In genomic region chr10:14889318-14889717, GRCh38 we compare ENCODE assay signal across 11 cellular contexts. TPM values are rescaled to one million over a fixed set of nuclear protein-coding genes. Genes with fewer than 3 reads are reported as not detected.
DNase-seq lines count a peak whose midpoint lies in the region; ATAC-seq and TF ChIP-seq lines count a peak whose summit lies in the region.
"Had no signal": no experiment of that assay in that cellular context is flagged by ENCODE, and none has a peak within 500 bp of the region (broad histone marks: within the 10 kb centered on the region; RNA-seq: fewer than 3 reads in every experiment).

No MANE protein-coding gene starts in this region.

- intact Hi-C loops in left lung (cut with DNase I): no loop called here

- no peaks in the 10 kb centered on the region for H3K27me3 ChIP-seq in AG04450 (ENCODE audit: control insufficient read depth, insufficient read depth, low read length)
- no peaks in the 10 kb centered on the region for H3K27me3 ChIP-seq in left lung

- peaks cover 12% of the 10 kb centered on the region for H3K4me1 Mint-ChIP-seq in T-helper 17 cell

- H3K36me3 ChIP-seq in left lung: no peaks in the 10 kb centered on the region

- H3K27me3 Mint-ChIP-seq in T-helper 17 cell: no peaks in the 10 kb centered on the region

- DNase-seq in AG04450 (ENCODE audit: low read depth, low spot score) (no peak), GM20000 (ENCODE audit: low spot score) (peak; percentile 12), T-helper 17 cell (no peak), fibroblast of the aortic adventitia (ENCODE audit: low read depth) (peak; percentile 21), DMS 273 treated with DMSO at 0.1 percent for 48 hours (lab: John Stamatoyannopoulos, UW) (no peak), DMS79 (lab: John Stamatoyannopoulos, UW) (no peak), left lung (no peak)
- DNase-seq in activated CD8-positive, alpha-beta memory T cell treated with anti-CD3 and anti-CD28 coated beads, Interleukin-2, amount 50 U/mL, for 48 hours: no peak
- DNase-seq: activated CD4-positive, alpha-beta T cell treated with anti-CD3 and anti-CD28 coated beads for 1 hour; NCI-H2107 had no signal

- no peaks in the 10 kb centered on the region for H3K9me3 ChIP-seq in AG04450 (ENCODE audit: control insufficient read depth, insufficient read depth, low read length)
- H3K9me3 ChIP-seq in T-helper 17 cell (ENCODE audit: control insufficient read depth, low read length, poor library complexity, severe bottlenecking): no peaks in the 10 kb centered on the region
- no peaks in the 10 kb centered on the region for H3K9me3 ChIP-seq in left lung

- CTCF ChIA-PET in AG04450 (lab: Charles Lee): interaction anchor here (0.7 to 1.8 kb wide), 4 partner anchors 12 to 16 kb away, joined by 3 to 5 read pairs (median 4); no protein-coding TSS in a partner anchor

- no peaks in the 10 kb centered on the region for H3K36me3 Mint-ChIP-seq in T-helper 17 cell (ENCODE audit: low read depth)

- H3K27ac ChIP-seq in AG04450 (ENCODE audit: low read depth, low read length): no peak overlapping the region
- no peak overlapping the region for H3K27ac ChIP-seq in left lung

- POLR2A ChIA-PET in AG04450 (lab: Yijun Ruan, JAX): no interaction called here

- H3K4me3 Mint-ChIP-seq in T-helper 17 cell: no peak overlapping the region

- no peak overlapping the region for H3K27ac Mint-ChIP-seq in T-helper 17 cell

- TF ChIP-seq CTCF in AG04450 (IDR thresholded peaks at IDR 0.05; ENCODE audit: low read depth, low read length): peak; percentile 50
- TF ChIP-seq CTCF in GM20000 (IDR thresholded peaks at IDR 0.05; ENCODE audit: extremely low read depth, missing control alignments): peak; percentile 10
- TF ChIP-seq CTCF in fibroblast of the aortic adventitia (IDR thresholded peaks at IDR 0.05; ENCODE audit: insufficient read depth, low read length): peak; percentile 41
- TF ChIP-seq CTCF in left lung (IDR thresholded peaks at IDR 0.05): no peak

- H3K4me3 ChIP-seq in AG04450 (ENCODE audit: low read depth, low read length) (no peak overlapping the region), fibroblast of the aortic adventitia (ENCODE audit: low read depth, low read length) (no peak overlapping the region), left lung (no peak overlapping the region)
- H3K4me3 ChIP-seq: lung had no signal

- H3K4me1 ChIP-seq in left lung: no peaks in the 10 kb centered on the region

- ATAC-seq in T-helper 17 cell (peak; percentile 74), left lung (no peak)

RNA-seq across cellular contexts. Expression of gene SUV39H2, which starts 10.7 kb away (rescaled TPM):
- polyA plus RNA-seq in AG04450 (2011; rRNA removed): 6.2 and 9.0 TPM in 2 replicates
- polyA minus RNA-seq in AG04450 (2011; rRNA and poly(A)+ RNA removed): 2.2 and 9.1 TPM in 2 replicates
- total RNA-seq in T-helper 17 cell (1 to 10 TPM; 3.3 to 3.7 TPM), fibroblast of the aortic adventitia (ENCODE audit: low replicate concordance) (6.5 and 26.8 TPM in 2 replicates), left lung (10 to 100 TPM; 10.1 to 10.9 TPM)

RNA-seq across cellular contexts. Expression of gene HSPA14, which starts 51.2 kb away (rescaled TPM):
- polyA plus RNA-seq in AG04450 (2011; rRNA removed): 10.1 and 14.9 TPM in 2 replicates
- polyA minus RNA-seq in AG04450 (2011; rRNA and poly(A)+ RNA removed): 2.9 and 3.4 TPM in 2 replicates
- total RNA-seq in T-helper 17 cell (10 to 100 TPM; 22.5 to 24.7 TPM), fibroblast of the aortic adventitia (ENCODE audit: low replicate concordance) (13.7 and 19.7 TPM in 2 replicates), left lung (10 to 100 TPM in 1 of 2 donors, 1 to 10 TPM in 1; 6.6 to 13.6 TPM)

RNA-seq across cellular contexts. Expression of gene MSANTD7, which starts 51.2 kb away (rescaled TPM):
- 5.2 and 5.7 TPM in 2 replicates for polyA plus RNA-seq in AG04450 (2011; rRNA removed)
- 12.3 and 12.6 TPM in 2 replicates for polyA minus RNA-seq in AG04450 (2011; rRNA and poly(A)+ RNA removed)
- total RNA-seq in T-helper 17 cell (10 to 100 TPM; 22.2 to 23.2 TPM), fibroblast of the aortic adventitia (ENCODE audit: low replicate concordance) (7.7 and 18.5 TPM in 2 replicates), left lung (10 to 100 TPM in 1 of 2 donors, 1 to 10 TPM in 1; 8.5 to 11.5 TPM)

RNA-seq across cellular contexts. Expression of gene CDNF, which starts 51.5 kb away (rescaled TPM):
- 1.7 and 2.1 TPM in 2 replicates for polyA plus RNA-seq in AG04450 (2011; rRNA removed)
- 0.48 TPM in 1 of 2 replicates, not detected in the other for polyA minus RNA-seq in AG04450 (2011; rRNA and poly(A)+ RNA removed)
- 1 to 10 TPM in 1 of 2 donors, under 1 TPM in 1; 0.62 to 3.2 TPM for total RNA-seq in T-helper 17 cell
- total RNA-seq in fibroblast of the aortic adventitia (ENCODE audit: low replicate concordance): 1.2 and 2.4 TPM in 2 replicates
- under 1 TPM; 0.38 to 0.71 TPM for total RNA-seq in left lung

Comparison
In these comparisons a context has a peak if more than half of its experiments do, and no peak if none do; other contexts are left out.
1. DNase-seq: peak in GM20000 (single experiment) and fibroblast of the aortic adventitia (single experiment); none in AG04450 (single experiment), T-helper 17 cell (0 of 3), DMS 273 treated with DMSO at 0.1 percent for 48 hours (single experiment), activated CD8-positive, alpha-beta memory T cell treated with anti-CD3 and anti-CD28 coated beads, Interleukin-2, amount 50 U/mL, for 48 hours (single experiment), DMS79 (single experiment) and left lung (0 of 2).
2. CTCF ChIP-seq: peak in AG04450 (single experiment), GM20000 (single experiment) and fibroblast of the aortic adventitia (single experiment); none in left lung (0 of 2).